In the genomic region with DNA sequence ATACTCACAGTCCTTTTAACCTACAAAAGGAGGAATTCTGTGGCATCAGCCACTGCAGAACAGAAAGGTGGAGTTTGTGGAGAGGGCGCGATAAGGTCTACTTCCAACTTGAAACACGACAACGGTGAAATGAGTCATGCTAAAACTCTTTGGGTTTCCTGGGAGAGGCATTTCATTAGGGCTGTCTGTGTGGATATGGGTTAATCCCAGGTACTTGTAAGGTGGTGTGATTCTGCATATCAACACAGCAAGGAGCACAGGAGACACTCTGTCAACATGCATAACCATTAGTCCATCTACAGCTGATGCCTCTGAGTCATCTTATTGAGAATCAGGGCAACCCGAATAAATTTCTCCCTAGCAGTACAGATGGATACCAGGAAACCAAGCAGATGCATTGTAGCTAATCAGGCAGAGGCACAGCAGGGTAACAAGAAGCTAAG, we compare ENCODE assay signal across 20 cellular contexts.
DNase-seq lines count a peak whose midpoint lies in the region; ATAC-seq, FAIRE-seq and TF ChIP-seq lines count a peak whose summit lies in the region.
"Had no signal": no experiment of that assay in that cellular context is flagged by ENCODE, and none has a peak within 500 bp of the region (broad histone marks: within the 10 kb centered on the region; RNA-seq: fewer than 3 reads in every experiment).

No MANE protein-coding gene starts in this region.

- H3K36me3 ChIP-seq in gastrocnemius medialis, result no peaks in the 10 kb centered on the region
- H3K36me3 ChIP-seq: adrenal gland, colonic mucosa, SJSA1 had no signal

- in situ Hi-C loops in gastrocnemius medialis (cut with MboI; ENCODE audit: low sequenced_read_pairs in 4 of 4), result no loop called here

- POLR2A ChIA-PET in RWPE1 (lab: Yijun Ruan, JAX; ENCODE audit: low non-redundant PET), result no interaction called here

- no peak for TF ChIP-seq POLR2A in gastrocnemius medialis (IDR thresholded peaks at IDR 0.05)

- no peak overlapping the region for H3K4me3 ChIP-seq in gastrocnemius medialis
- H3K4me3 ChIP-seq: adrenal gland, colonic mucosa, SJSA1, skin epidermis had no signal

- intact Hi-C loops in left cardiac atrium (cut with DNase I) (loop anchor here in 1 of 2 donors (1.0 to 10.0 kb wide), 3 partner anchors 110 to 312 kb away; no protein-coding TSS in a partner anchor), Right ventricle myocardium inferior (cut with DNase I) (no loop called here), gastrocnemius medialis (cut with DNase I; ENCODE audit: low total_unique reads) (no loop called here)

- DNase-seq in left cardiac atrium (no peak), Right ventricle myocardium inferior (ENCODE audit: missing footprints) (no peak), RWPE1 (ENCODE audit: low spot score) (peak; percentile 46), foreskin keratinocyte (peak; percentile 95), urothelium cell line (ENCODE audit: low spot score) (peak; percentile 40), gastrocnemius medialis (no peak), GM10266 (ENCODE audit: extremely low spot score) (no peak), RPMI8226 (no peak)
- DNase-seq: activated CD4-positive, alpha-beta T cell treated with anti-CD3 and anti-CD28 coated beads, Interleukin-2, amount 50 U/mL, for 1 hour; activated T-cell treated with anti-CD3 and anti-CD28 coated beads, Interleukin-2, amount 50 U/mL, for 48 hours; colonic mucosa; HCEC 1CT; NK-92 treated with Interleukin-12 subunit alpha and Interleukin-12 subunit beta, amount 100 ng/mL, for 24 hours; occipital lobe; stimulated activated naive CD8-positive, alpha-beta T cell treated with anti-CD3 and anti-CD28 coated beads, Interleukin-15, Interleukin-2, amounts not matched to agents 100 U/mL and 50 U/mL, for 24 hours; T1000 had no signal

- CTCF ChIA-PET in RWPE1 (lab: Yijun Ruan, JAX), result interaction anchor here (0.7 kb wide), 1 partner anchor 63 kb away, joined by 4 read pairs; no protein-coding TSS in a partner anchor

- TF ChIP-seq CTCF in RWPE1 (conservative IDR thresholded peaks at IDR 0.05; ENCODE audit: low read depth) (no peak), foreskin keratinocyte (conservative IDR thresholded peaks at IDR 0.05) (peak; percentile 15), gastrocnemius medialis (IDR thresholded peaks at IDR 0.05 in 4 of 5, conservative IDR thresholded peaks at IDR 0.05 in 1 of 5) (no peak), GM10266 (IDR thresholded peaks at IDR 0.05; ENCODE audit: control insufficient read depth, insufficient read depth, low read depth, missing control alignments) (no peak)

- H3K27ac ChIP-seq in RWPE1, result no peak overlapping the region
- H3K27ac ChIP-seq in foreskin keratinocyte, result peak overlapping the region; percentile 13
- no peak overlapping the region for H3K27ac ChIP-seq in gastrocnemius medialis
- H3K27ac ChIP-seq: adrenal gland, colonic mucosa, SJSA1, skin epidermis had no signal

- H3K4me1 ChIP-seq in foreskin keratinocyte (peaks cover 3% of the 10 kb centered on the region), gastrocnemius medialis (no peaks in the 10 kb centered on the region)
- H3K4me1 ChIP-seq: adrenal gland, colonic mucosa, SJSA1 had no signal

- H3K9me3 ChIP-seq in gastrocnemius medialis, result no peaks in the 10 kb centered on the region
- H3K9me3 ChIP-seq: adrenal gland, colonic mucosa, SJSA1 had no signal

- FAIRE-seq in urothelium cell line (lab: Jason Lieb, UNC), result no peak
- FAIRE-seq: D721Med had no signal

- H3K27me3 ChIP-seq in foreskin keratinocyte, result no peaks in the 10 kb centered on the region
- no peaks in the 10 kb centered on the region for H3K27me3 ChIP-seq in gastrocnemius medialis
- H3K27me3 ChIP-seq: adrenal gland, colonic mucosa, SJSA1 had no signal

- peak; percentile 14 to 84 for ATAC-seq in left cardiac atrium
- no peak for ATAC-seq in Right ventricle myocardium inferior
- peak; percentile 97 for ATAC-seq in foreskin keratinocyte
- no peak for ATAC-seq in gastrocnemius medialis
- ATAC-seq: stimulated activated naive CD8-positive, alpha-beta T cell treated with anti-CD3 and anti-CD28 coated beads, Interleukin-15, Interleukin-2, amounts not matched to agents 100 U/mL and 50 U/mL, for 24 hours had no signal

Comparison
In these comparisons a context has a peak if more than half of its experiments do, and no peak if none do; other contexts are left out.
1. ATAC-seq: peak in left cardiac atrium (2 of 2) and foreskin keratinocyte (single experiment); none in Right ventricle myocardium inferior (single experiment) and gastrocnemius medialis (0 of 2).
2. DNase-seq: peak in RWPE1 (single experiment), foreskin keratinocyte (2 of 2) and urothelium cell line (single experiment); none in left cardiac atrium (single experiment), Right ventricle myocardium inferior (single experiment), gastrocnemius medialis (0 of 2), GM10266 (single experiment) and RPMI8226 (single experiment).